ENCODE assay signal across 2 cellular contexts in the genomic region with DNA sequence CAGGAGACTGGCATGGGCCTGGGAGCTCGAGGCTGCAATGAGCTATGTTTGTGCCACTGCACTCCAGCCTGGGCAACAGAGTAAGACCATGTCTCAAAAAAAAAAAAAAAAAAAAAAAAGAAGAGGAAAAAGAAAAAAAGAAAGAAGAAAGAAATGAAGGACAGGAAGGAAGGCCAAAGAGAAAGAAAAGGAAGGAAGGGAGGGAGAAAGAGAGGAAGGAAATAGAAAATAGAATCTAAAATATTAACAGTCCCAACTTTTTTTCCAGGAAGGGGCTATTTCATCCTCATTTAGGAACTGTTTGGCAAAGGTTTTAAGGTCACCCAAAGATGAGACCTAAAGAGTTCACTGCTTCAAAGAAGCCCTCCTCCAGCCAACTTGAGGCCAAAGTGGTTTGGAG.
TF ChIP-seq lines count a peak whose summit lies in the region.

No MANE protein-coding gene starts in this region.

TF ChIP-seq in K562, 482 proteins besides CTCF, POLR2A, EP300 and RAD21:
- TF ChIP-seq TARDBP (IDR thresholded peaks at IDR 0.05) (no peak), ZNF512 (tag; IDR thresholded peaks at IDR 0.05) (peak; percentile 85)

TF ChIP-seq in neural cell, 6 proteins besides CTCF, POLR2A, EP300 and RAD21:
- TF ChIP-seq TAF1 (IDR thresholded peaks at IDR 0.05; ENCODE audit: low read depth) (no peak), EZH2 (IDR thresholded peaks at IDR 0.05; ENCODE audit: borderline replicate concordance, insufficient read depth, low read length, poor library complexity, severe bottlenecking) (no peak), SMC3 (conservative IDR thresholded peaks at IDR 0.05; ENCODE audit: poor library complexity) (no peak), MXI1 (conservative IDR thresholded peaks at IDR 0.05; ENCODE audit: poor library complexity, severe bottlenecking) (no peak), POLR2AphosphoS5 (IDR thresholded peaks at IDR 0.05) (no peak)
- TF ChIP-seq, protein P1, sequence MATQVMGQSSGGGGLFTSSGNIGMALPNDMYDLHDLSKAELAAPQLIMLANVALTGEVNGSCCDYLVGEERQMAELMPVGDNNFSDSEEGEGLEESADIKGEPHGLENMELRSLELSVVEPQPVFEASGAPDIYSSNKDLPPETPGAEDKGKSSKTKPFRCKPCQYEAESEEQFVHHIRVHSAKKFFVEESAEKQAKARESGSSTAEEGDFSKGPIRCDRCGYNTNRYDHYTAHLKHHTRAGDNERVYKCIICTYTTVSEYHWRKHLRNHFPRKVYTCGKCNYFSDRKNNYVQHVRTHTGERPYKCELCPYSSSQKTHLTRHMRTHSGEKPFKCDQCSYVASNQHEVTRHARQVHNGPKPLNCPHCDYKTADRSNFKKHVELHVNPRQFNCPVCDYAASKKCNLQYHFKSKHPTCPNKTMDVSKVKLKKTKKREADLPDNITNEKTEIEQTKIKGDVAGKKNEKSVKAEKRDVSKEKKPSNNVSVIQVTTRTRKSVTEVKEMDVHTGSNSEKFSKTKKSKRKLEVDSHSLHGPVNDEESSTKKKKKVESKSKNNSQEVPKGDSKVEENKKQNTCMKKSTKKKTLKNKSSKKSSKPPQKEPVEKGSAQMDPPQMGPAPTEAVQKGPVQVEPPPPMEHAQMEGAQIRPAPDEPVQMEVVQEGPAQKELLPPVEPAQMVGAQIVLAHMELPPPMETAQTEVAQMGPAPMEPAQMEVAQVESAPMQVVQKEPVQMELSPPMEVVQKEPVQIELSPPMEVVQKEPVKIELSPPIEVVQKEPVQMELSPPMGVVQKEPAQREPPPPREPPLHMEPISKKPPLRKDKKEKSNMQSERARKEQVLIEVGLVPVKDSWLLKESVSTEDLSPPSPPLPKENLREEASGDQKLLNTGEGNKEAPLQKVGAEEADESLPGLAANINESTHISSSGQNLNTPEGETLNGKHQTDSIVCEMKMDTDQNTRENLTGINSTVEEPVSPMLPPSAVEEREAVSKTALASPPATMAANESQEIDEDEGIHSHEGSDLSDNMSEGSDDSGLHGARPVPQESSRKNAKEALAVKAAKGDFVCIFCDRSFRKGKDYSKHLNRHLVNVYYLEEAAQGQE (IDR thresholded peaks at IDR 0.05; ENCODE audit: borderline replicate concordance), result no peak
